ENCODE assay signal across 13 cellular contexts in genomic region chr5:96729156-96729555, GRCh38.
DNase-seq lines count a peak whose midpoint lies in the region; ATAC-seq and TF ChIP-seq lines count a peak whose summit lies in the region.
"Had no signal": no experiment of that assay in that cellular context is flagged by ENCODE, and none has a peak within 500 bp of the region (broad histone marks: within the 10 kb centered on the region; RNA-seq: fewer than 3 reads in every experiment).

No MANE protein-coding gene starts in this region.

- no peak overlapping the region for H3K9ac ChIP-seq in H9 (ENCODE audit: extremely low read depth, insufficient read length, low read length)

- H3K4ac ChIP-seq in H9 (ENCODE audit: low read depth, low read length): no peak overlapping the region

- no peak overlapping the region for H3K56ac ChIP-seq in H9 (ENCODE audit: insufficient read length, low read depth, low read length)

- no peaks in the 10 kb centered on the region for H3K4me1 ChIP-seq in H9 (ENCODE audit: insufficient read depth, low read length)
- H3K4me1 ChIP-seq in ovary (ENCODE audit: insufficient read depth): no peaks in the 10 kb centered on the region
- H3K4me1 ChIP-seq: testis had no signal

- H3K36me3 Mint-ChIP-seq in H9 (ENCODE audit: insufficient read depth in 1 of 3, low read depth in 3 of 3) (peaks cover 0 to 2% (median under 1%) of the 10 kb centered on the region in 3 experiments; a peak in 3 of 7 replicates), brain (peaks cover 18% of the 10 kb centered on the region)

- H3K4me3 ChIP-seq in BJ (ENCODE audit: low read depth, low read length): no peak overlapping the region
- H3K4me3 ChIP-seq in ovary: no peak overlapping the region

- CTCF ChIA-PET in BJ (lab: Yijun Ruan, JAX): interaction anchor here (0.9 to 2.5 kb wide), 3 partner anchors 17 to 117 kb away, joined by 3 to 12 read pairs (median 3); no protein-coding TSS in a partner anchor

- H2BK5ac ChIP-seq in H9 (ENCODE audit: insufficient read length, low read length): no peak overlapping the region

- no peak overlapping the region for H3K14ac ChIP-seq in H9 (ENCODE audit: insufficient read depth, low read length)

- H3K36me3 ChIP-seq in BJ (ENCODE audit: control insufficient read depth, insufficient read depth, low read length) (peaks cover 6% of the 10 kb centered on the region), ovary (no peaks in the 10 kb centered on the region)

- H4K5ac ChIP-seq in H9 (ENCODE audit: insufficient read length, low read depth, low read length): no peak overlapping the region

- TF ChIP-seq CTCF in BJ (IDR thresholded peaks at IDR 0.05; ENCODE audit: insufficient read depth, low read depth, low read length) (peak; percentile 28; the same call in 1 of the 2 replicates), H9 (conservative IDR thresholded peaks at IDR 0.05) (peak; percentile 40), brain (conservative IDR thresholded peaks at IDR 0.05) (peak; percentile 48 to 54), ovary (IDR thresholded peaks at IDR 0.05) (peak in 1 of 3 donors; percentile 10)

- POLR2A ChIA-PET in BJ (lab: Charles Lee): no interaction called here

- H3K27ac Mint-ChIP-seq in H9 (no peak overlapping the region), brain (no peak overlapping the region)

- H3K27me3 Mint-ChIP-seq in H9 (ENCODE audit: low read depth): no peaks in the 10 kb centered on the region
- no peaks in the 10 kb centered on the region for H3K27me3 Mint-ChIP-seq in brain
- H3K27me3 Mint-ChIP-seq: naive thymus-derived CD4-positive, alpha-beta T cell had no signal

- H3K27ac ChIP-seq in H9 (ENCODE audit: insufficient read length, low read depth, low read length): no peak overlapping the region
- no peak overlapping the region for H3K27ac ChIP-seq in ovary
- H3K27ac ChIP-seq: testis had no signal

- no peak overlapping the region for H2BK20ac ChIP-seq in H9 (ENCODE audit: low read depth, low read length, poor library complexity, severe bottlenecking)

- H3K9me3 Mint-ChIP-seq in H9 (no peaks in the 10 kb centered on the region), brain (no peaks in the 10 kb centered on the region)
- H3K9me3 Mint-ChIP-seq: naive thymus-derived CD4-positive, alpha-beta T cell had no signal

- no peak overlapping the region for H3K4me2 ChIP-seq in H9 (ENCODE audit: insufficient read depth, insufficient read length, low read length)

- intact Hi-C loops in ovary (cut with DNase I): no loop called here

- H4K8ac ChIP-seq in H9 (replicated peaks; ENCODE audit: insufficient read length, low read depth, low read length): no peak overlapping the region

- no peak for ATAC-seq in GM21447 (IDR thresholded peaks at IDR 0.05; ENCODE audit: unreplicated experiment)
- ATAC-seq: naive thymus-derived CD4-positive, alpha-beta T cell had no signal

- no peak for TF ChIP-seq EP300 in ovary (IDR thresholded peaks at IDR 0.05)

- no peak overlapping the region for H2AFZ ChIP-seq in H9 (ENCODE audit: low read length)

- no peaks in the 10 kb centered on the region for H3K79me2 ChIP-seq in H9 (ENCODE audit: insufficient read depth, low read length)

- H2AK5ac ChIP-seq in H9 (ENCODE audit: insufficient read length, low read length): no peak overlapping the region

- TF ChIP-seq POLR2A in ovary (IDR thresholded peaks at IDR 0.05): no peak

- no peak overlapping the region for H2BK120ac ChIP-seq in H9 (ENCODE audit: low read depth, low read length, poor library complexity, severe bottlenecking)

- H3K4me1 Mint-ChIP-seq in H9 (peaks cover 5 to 8% of the 10 kb centered on the region in 2 experiments), brain (peaks cover 16% of the 10 kb centered on the region)

- no peak overlapping the region for H3K23ac ChIP-seq in H9 (ENCODE audit: insufficient read length, low read depth, low read length)

- H2BK12ac ChIP-seq in H9 (ENCODE audit: insufficient read length, low read depth, low read length): no peak overlapping the region

- DNase-seq in BJ (ENCODE audit: low read depth): no peak
- DNase-seq in H9: no peak
- DNase-seq in medulla oblongata (ENCODE audit: extremely low spot score): peak; percentile 29
- no peak for DNase-seq in NCI-H510A treated with DMSO at 0.1 percent for 48 hours (lab: John Stamatoyannopoulos, UW)
- no peak for DNase-seq in ovary
- DNase-seq in NCI-H1694 (lab: John Stamatoyannopoulos, UW): no peak
- DNase-seq: DMS79 treated with DMSO at 0.1 percent for 48 hours; naive thymus-derived CD4-positive, alpha-beta T cell; NCI-H1092 treated with DMSO at 0.1 percent for 48 hours; stimulated activated CD4-positive, alpha-beta T cell treated with anti-CD3 and anti-CD28 coated beads, Interleukin-4, amount 100 ng/mL, for 4 hours; testis had no signal

- no peak overlapping the region for H2BK15ac ChIP-seq in H9 (ENCODE audit: low read depth, low read length)

- H3K18ac ChIP-seq in H9 (ENCODE audit: insufficient read length, low read depth, low read length): no peak overlapping the region

- H3K79me1 ChIP-seq in H9 (ENCODE audit: insufficient read depth, low read depth, low read length, poor library complexity, severe bottlenecking): no peaks in the 10 kb centered on the region

- H4K20me1 ChIP-seq in H9 (ENCODE audit: control insufficient read depth, insufficient read depth, insufficient read length): no peaks in the 10 kb centered on the region

- H3K4me3 Mint-ChIP-seq in H9 (no peak overlapping the region), brain (no peak overlapping the region)

- H3K27me3 ChIP-seq in BJ (ENCODE audit: control insufficient read depth, insufficient read depth, low read length): no peaks in the 10 kb centered on the region
- no peaks in the 10 kb centered on the region; the same call in 1 of the 2 replicates for H3K27me3 ChIP-seq in H9 (ENCODE audit: insufficient read depth, low read length)
- no peaks in the 10 kb centered on the region for H3K27me3 ChIP-seq in ovary
- H3K27me3 ChIP-seq: testis had no signal

- H3K23me2 ChIP-seq in H9 (ENCODE audit: insufficient read length, low read depth, low read length, poor library complexity, severe bottlenecking): no peaks in the 10 kb centered on the region

- H3K9me3 ChIP-seq in H9 (ENCODE audit: control insufficient read depth, low read depth, low read length) (no peaks in the 10 kb centered on the region), ovary (no peaks in the 10 kb centered on the region)
- H3K9me3 ChIP-seq: testis had no signal

- H3T11ph ChIP-seq in H9 (ENCODE audit: low read length): no peak overlapping the region

- no peak overlapping the region for H4K91ac ChIP-seq in H9 (ENCODE audit: insufficient read length, low read depth, low read length)
